Comparison of ENCODE assay signal across 16 cellular contexts in the genomic region with DNA sequence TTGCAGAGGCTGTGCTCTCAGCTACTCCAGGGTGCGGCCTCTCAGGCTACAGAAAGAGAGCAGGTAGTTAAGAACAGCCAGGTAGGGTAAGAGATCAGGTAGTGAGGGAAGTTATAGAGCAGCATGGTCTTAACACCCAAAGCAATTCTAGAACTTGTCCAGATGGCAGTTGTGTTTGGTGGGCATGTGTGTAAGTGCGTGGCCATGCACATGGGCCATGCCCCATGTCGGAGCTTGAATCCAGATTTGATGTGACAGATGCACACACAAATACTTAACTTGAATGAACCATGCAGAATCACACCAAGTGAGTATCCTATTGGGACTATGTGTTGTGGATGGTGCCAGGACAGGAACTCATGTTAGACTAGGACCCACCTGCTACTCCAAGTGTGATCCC.
DNase-seq lines count a peak whose midpoint lies in the region; ATAC-seq, FAIRE-seq and TF ChIP-seq lines count a peak whose summit lies in the region.
"Had no signal": no experiment of that assay in that cellular context is flagged by ENCODE, and none has a peak within 500 bp of the region (broad histone marks: within the 10 kb centered on the region; RNA-seq: fewer than 3 reads in every experiment).

No MANE protein-coding gene starts in this region.

- 90% methylated on average over 3 of the region's 3 CpGs for WGBS in esophagus muscularis mucosa

- TF ChIP-seq CTCF in bronchial epithelial cell (IDR thresholded peaks at IDR 0.05; ENCODE audit: insufficient read depth, low read length, severe bottlenecking) (no peak), esophagus muscularis mucosa (IDR thresholded peaks at IDR 0.05) (no peak), Peyer's patch (IDR thresholded peaks at IDR 0.05) (no peak)

- peak; percentile 4 for ATAC-seq in stimulated activated effector memory CD8-positive, alpha-beta T cell treated with anti-CD3 and anti-CD28 coated beads, Interleukin-12 subunit alpha, Interleukin-12 subunit beta, amount 100 ng/mL, for 72 hours
- ATAC-seq: CD8-positive, alpha-beta T cell; GM12878 had no signal

- H3K27ac Mint-ChIP-seq in stimulated activated effector memory CD8-positive, alpha-beta T cell treated with anti-CD3 and anti-CD28 coated beads, Interleukin-12 subunit alpha, Interleukin-12 subunit beta, amount 100 ng/mL, for 72 hours, result no peak overlapping the region
- H3K27ac Mint-ChIP-seq: B cell; CD8-positive, alpha-beta T cell had no signal

- no peaks in the 10 kb centered on the region for H3K9me3 Mint-ChIP-seq in stimulated activated effector memory CD8-positive, alpha-beta T cell treated with anti-CD3 and anti-CD28 coated beads, Interleukin-12 subunit alpha, Interleukin-12 subunit beta, amount 100 ng/mL, for 72 hours
- H3K9me3 Mint-ChIP-seq: CD8-positive, alpha-beta T cell had no signal

- TF ChIP-seq EP300 in esophagus muscularis mucosa (IDR thresholded peaks at IDR 0.05), result no peak

- intact Hi-C loops in esophagus muscularis mucosa (cut with DNase I), result no loop called here

- H3K4me1 ChIP-seq in esophagus muscularis mucosa (no peaks in the 10 kb centered on the region), Peyer's patch (no peaks in the 10 kb centered on the region)

- no peaks in the 10 kb centered on the region for H3K4me1 Mint-ChIP-seq in stimulated activated effector memory CD8-positive, alpha-beta T cell treated with anti-CD3 and anti-CD28 coated beads, Interleukin-12 subunit alpha, Interleukin-12 subunit beta, amount 100 ng/mL, for 72 hours
- H3K4me1 Mint-ChIP-seq: B cell had no signal

- no peaks in the 10 kb centered on the region for H3K27me3 ChIP-seq in bronchial epithelial cell (ENCODE audit: control insufficient read depth, insufficient read depth, low read length)
- peaks cover 0 to 15% (median 0%) of the 10 kb centered on the region in 4 donors for H3K27me3 ChIP-seq in esophagus muscularis mucosa
- H3K27me3 ChIP-seq in Peyer's patch, result no peaks in the 10 kb centered on the region
- H3K27me3 ChIP-seq: BLaER1 treated with 17β-estradiol and CSF1 and Interleukin-3, amounts not matched to agents 10 nM and 100 nM had no signal

- peak; percentile 36 for FAIRE-seq in bronchial epithelial cell (lab: Jason Lieb, UNC)
- FAIRE-seq: GM12878 had no signal

- H3K27ac ChIP-seq in esophagus muscularis mucosa (replicated peaks in 1 of 4) (no peak overlapping the region), Peyer's patch (no peak overlapping the region)
- H3K27ac ChIP-seq: BLaER1 treated with 17β-estradiol and CSF1 and Interleukin-3, amounts not matched to agents 10 nM and 100 nM had no signal

- H3K4me3 ChIP-seq in bronchial epithelial cell (ENCODE audit: low read depth, low read length) (no peak overlapping the region), esophagus muscularis mucosa (no peak overlapping the region), Peyer's patch (no peak overlapping the region)
- H3K4me3 ChIP-seq: BLaER1 treated with 17β-estradiol and CSF1 and Interleukin-3, amounts not matched to agents 10 nM and 100 nM; GM12878 had no signal

- H3K4me3 Mint-ChIP-seq in stimulated activated effector memory CD8-positive, alpha-beta T cell treated with anti-CD3 and anti-CD28 coated beads, Interleukin-12 subunit alpha, Interleukin-12 subunit beta, amount 100 ng/mL, for 72 hours, result no peak overlapping the region
- H3K4me3 Mint-ChIP-seq: B cell; CD8-positive, alpha-beta T cell had no signal

- H3K36me3 ChIP-seq in bronchial epithelial cell (ENCODE audit: control insufficient read depth, insufficient read depth, low read length) (no peaks in the 10 kb centered on the region), esophagus muscularis mucosa (no peaks in the 10 kb centered on the region), Peyer's patch (no peaks in the 10 kb centered on the region)
- H3K36me3 ChIP-seq: BLaER1 treated with 17β-estradiol and CSF1 and Interleukin-3, amounts not matched to agents 10 nM and 100 nM had no signal

- H3K36me3 Mint-ChIP-seq in stimulated activated effector memory CD8-positive, alpha-beta T cell treated with anti-CD3 and anti-CD28 coated beads, Interleukin-12 subunit alpha, Interleukin-12 subunit beta, amount 100 ng/mL, for 72 hours, result no peaks in the 10 kb centered on the region
- H3K36me3 Mint-ChIP-seq: CD8-positive, alpha-beta T cell had no signal

- no peaks in the 10 kb centered on the region for H3K9me3 ChIP-seq in esophagus muscularis mucosa
- no peaks in the 10 kb centered on the region for H3K9me3 ChIP-seq in Peyer's patch
- H3K9me3 ChIP-seq: BLaER1 treated with 17β-estradiol and CSF1 and Interleukin-3, amounts not matched to agents 10 nM and 100 nM had no signal

- DNase-seq in bronchial epithelial cell (ENCODE audit: low read depth), result no peak
- DNase-seq in esophagus muscularis mucosa (ENCODE audit: extremely low spot score), result peak; percentile 91
- DNase-seq in stimulated activated effector memory CD8-positive, alpha-beta T cell treated with anti-CD3 and anti-CD28 coated beads, Interleukin-12 subunit alpha, Interleukin-12 subunit beta, amount 100 ng/mL, for 72 hours (ENCODE audit: low spot score in 2 of 2), result no peak
- DNase-seq in MV-4-11 (lab: John Stamatoyannopoulos, UW), result no peak
- DNase-seq in central memory CD4-positive, alpha-beta T cell, result no peak
- DNase-seq in Peyer's patch, result no peak
- DNase-seq: Calu3, DMS53, DND-41, EL, GOT3, H7 had no signal

- TF ChIP-seq POLR2A in esophagus muscularis mucosa (IDR thresholded peaks at IDR 0.05; ENCODE audit: low read depth), result no peak
- no peak for TF ChIP-seq POLR2A in Peyer's patch (IDR thresholded peaks at IDR 0.05)
